8 cellular contexts compared by ENCODE assay signal in genomic region chr6:87391334-87391733, GRCh38. TPM values are rescaled to one million over a fixed set of nuclear protein-coding genes. Genes with fewer than 3 reads are reported as not detected.
DNase-seq lines count a peak whose midpoint lies in the region; ATAC-seq and TF ChIP-seq lines count a peak whose summit lies in the region.

No MANE protein-coding gene starts in this region.

- no peak overlapping the region for H3K4me3 ChIP-seq in RWPE2 (ENCODE audit: severe bottlenecking)
- no peak overlapping the region for H3K4me3 ChIP-seq in spleen

- H3K9me3 ChIP-seq in RWPE2 (ENCODE audit: severe bottlenecking) (no peaks in the 10 kb centered on the region), spleen (no peaks in the 10 kb centered on the region)

- no peak for TF ChIP-seq POLR2A in spleen (IDR thresholded peaks at IDR 0.05)

- H3K4me1 ChIP-seq in RWPE2 (ENCODE audit: insufficient read depth, poor library complexity, severe bottlenecking) (no peaks in the 10 kb centered on the region), spleen (no peaks in the 10 kb centered on the region)

- TF ChIP-seq CTCF in GM12872 (IDR thresholded peaks at IDR 0.05; ENCODE audit: insufficient read depth, low read depth, low read length), result peak; percentile 61
- TF ChIP-seq CTCF in RWPE2 (IDR thresholded peaks at IDR 0.05; ENCODE audit: poor library complexity, severe bottlenecking), result peak; percentile 53
- peak in 4 of 11 experiments; percentile 5 to 31 (median 11) for TF ChIP-seq CTCF in spleen (IDR thresholded peaks at IDR 0.05 in 8 of 11, conservative IDR thresholded peaks at IDR 0.05 in 3 of 11)

- H3K27me3 ChIP-seq in RWPE2 (ENCODE audit: insufficient read depth, poor library complexity, severe bottlenecking) (no peaks in the 10 kb centered on the region), spleen (replicated peaks in 1 of 7) (no peaks in the 10 kb centered on the region)

- H3K27ac ChIP-seq in RWPE2 (ENCODE audit: poor library complexity, severe bottlenecking) (no peak overlapping the region), spleen (no peak overlapping the region)

- intact Hi-C loops in spleen (cut with DNase I; ENCODE audit: low total_unique reads), result loop anchor here (5.0 kb wide), 2 partner anchors 406 to 1481 kb away; no protein-coding TSS in a partner anchor

- in situ Hi-C loops in ACHN (cut with HindIII; ENCODE audit: low pct_ligation_motif_present, low pct_unique_long_range_greater_than_20kb, low sequenced_read_pairs), result no loop called here

- H3K36me3 ChIP-seq in RWPE2 (ENCODE audit: low read depth) (no peaks in the 10 kb centered on the region), spleen (no peaks in the 10 kb centered on the region)

- ATAC-seq in RWPE2 (ENCODE audit: low read depth) (peak; percentile 66), GM19397 (IDR thresholded peaks at IDR 0.05; ENCODE audit: unreplicated experiment) (no peak), GM19324 (IDR thresholded peaks at IDR 0.05; ENCODE audit: low FRiP score, unreplicated experiment) (no peak)

- DNase-seq in ACHN (peak; percentile 39), HT-29 (ENCODE audit: low spot score) (peak; percentile 42), RWPE2 (ENCODE audit: low spot score) (no peak), glomerular endothelial cell (ENCODE audit: extremely low read depth, low read depth, low spot score) (peak; percentile 4), spleen (no peak)

- 60 to 74% (median 70%) methylated on average over 3 of the region's 3 CpGs for WGBS in spleen, 5 donors

RNA-seq across cellular contexts. Expression of gene CFAP206, which starts 16.4 kb away (rescaled TPM):
- not detected in 2 replicates for total RNA-seq in HT-29 (2014; rRNA removed; shearing (Covaris generic))
- total RNA-seq in glomerular endothelial cell (0.35 and 0.97 TPM in 2 replicates), spleen (under 1 TPM in 1 of 7 donors, not detected in 6; 0.46 TPM)
- polyA plus RNA-seq in spleen, result under 1 TPM; 0.06 to 0.20 (median 0.12) TPM

RNA-seq across cellular contexts. Expression of gene C6orf163, which starts 46.7 kb away (rescaled TPM):
- total RNA-seq in HT-29 (2014; rRNA removed; shearing (Covaris generic)), result not detected in 2 replicates
- total RNA-seq in glomerular endothelial cell, result 0.15 and 3.0 TPM in 2 replicates
- total RNA-seq in spleen, result 10 to 100 TPM in 1 of 7 donors, 1 to 10 TPM in 6; 2.9 to 13.2 (median 6.1) TPM
- polyA plus RNA-seq in spleen, result 1 to 10 TPM in 2 of 3 donors, under 1 TPM in 1; 0.59 to 2.7 (median 2.7) TPM

Comparison
In these comparisons a context has a peak if more than half of its experiments do, and no peak if none do; other contexts are left out.
1. DNase-seq: peak in ACHN (single experiment), HT-29 (single experiment) and glomerular endothelial cell (single experiment); none in RWPE2 (single experiment) and spleen (single experiment).